In genomic region chr15:42272768-42273098, GRCh38 we compare ENCODE assay signal across 8 cellular contexts. TPM values are rescaled to one million over a fixed set of nuclear protein-coding genes. Genes with fewer than 3 reads are reported as not detected.
DNase-seq lines count a peak whose midpoint lies in the region; ATAC-seq, FAIRE-seq and TF ChIP-seq lines count a peak whose summit lies in the region.

No MANE protein-coding gene starts in this region.

- H3K27ac ChIP-seq in caudate nucleus (ENCODE audit: low read depth, low read length): peak overlapping the region; percentile 98
- H3K27ac ChIP-seq in muscle layer of colon (ENCODE audit: low read depth, low read length): peak overlapping the region; percentile 99

- H3K4me1 ChIP-seq in muscle layer of colon (ENCODE audit: insufficient read depth, low read length): peaks cover 46% of the 10 kb centered on the region

- H3K9ac ChIP-seq in muscle layer of colon (ENCODE audit: low read length): peak overlapping the region; percentile 100

- CTCF ChIA-PET in AG04449 (lab: Yijun Ruan, JAX): interaction anchor here (0.6 kb wide), 1 partner anchor 338 kb away, joined by 4 read pairs; no protein-coding TSS in a partner anchor

- no peaks in the 10 kb centered on the region for H3K27me3 ChIP-seq in muscle layer of colon (ENCODE audit: control insufficient read depth in 1 of 2, insufficient read depth in 2 of 2, low read length in 2 of 2)

- no peak for TF ChIP-seq CTCF in AG04449 (IDR thresholded peaks at IDR 0.05; ENCODE audit: insufficient read depth, low read length, missing control alignments)

- H3K4me3 ChIP-seq in AG04449 (ENCODE audit: low read depth, low read length) (peak overlapping the region; percentile 95), muscle layer of colon (ENCODE audit: low read depth in 1 of 2, low read length in 2 of 2) (peak overlapping the region; percentile 43 to 99)
- peak overlapping the region; percentile 97 for H3K4me3 ChIP-seq in Jurkat, Clone E6-1 (ENCODE audit: low read length)

- DNase-seq in AG04449 (ENCODE audit: low read depth, low spot score): no peak
- no peak for DNase-seq in Jurkat, Clone E6-1 (ENCODE audit: low read depth, low spot score)
- DNase-seq in caudate nucleus (lab: John Stamatoyannopoulos, UW): no peak
- no peak for DNase-seq in frontal cortex (ENCODE audit: low spot score in 2 of 2)
- DNase-seq in activated gamma-delta T cell (lab: John Stamatoyannopoulos, UW): no peak

- POLR2A ChIA-PET in AG04449 (lab: Yijun Ruan, JAX): interaction anchor here (1.0 to 1.4 kb wide), 4 partner anchors 8 to 185 kb away, joined by 3 to 10 read pairs (median 4); no protein-coding TSS in a partner anchor

- peaks cover 3% of the 10 kb centered on the region for H3K36me3 ChIP-seq in muscle layer of colon (ENCODE audit: insufficient read depth, low read length)

- no peak for FAIRE-seq in frontal cortex (lab: Jason Lieb, UNC)

- ATAC-seq in GM21515 (IDR thresholded peaks at IDR 0.05; ENCODE audit: unreplicated experiment) (no peak), HG02588 (IDR thresholded peaks at IDR 0.05; ENCODE audit: unreplicated experiment) (no peak)

- no peaks in the 10 kb centered on the region for H3K9me3 ChIP-seq in muscle layer of colon (ENCODE audit: low read length)

RNA-seq across cellular contexts. Expression of gene GANC, which starts 0.3 kb away (rescaled TPM):
- polyA plus RNA-seq in Jurkat, Clone E6-1 (2012; ENCODE audit: insufficient read depth, insufficient read length): 18.2 TPM
- 7.7 TPM for total RNA-seq in frontal cortex

RNA-seq across cellular contexts. Expression of gene TMEM87A, which starts 0.5 kb away (rescaled TPM):
- polyA plus RNA-seq in Jurkat, Clone E6-1 (2012; ENCODE audit: insufficient read depth, insufficient read length): 20.9 TPM
- 68.1 TPM for total RNA-seq in frontal cortex
